ENCODE assay signal across 13 cellular contexts in the genomic region with DNA sequence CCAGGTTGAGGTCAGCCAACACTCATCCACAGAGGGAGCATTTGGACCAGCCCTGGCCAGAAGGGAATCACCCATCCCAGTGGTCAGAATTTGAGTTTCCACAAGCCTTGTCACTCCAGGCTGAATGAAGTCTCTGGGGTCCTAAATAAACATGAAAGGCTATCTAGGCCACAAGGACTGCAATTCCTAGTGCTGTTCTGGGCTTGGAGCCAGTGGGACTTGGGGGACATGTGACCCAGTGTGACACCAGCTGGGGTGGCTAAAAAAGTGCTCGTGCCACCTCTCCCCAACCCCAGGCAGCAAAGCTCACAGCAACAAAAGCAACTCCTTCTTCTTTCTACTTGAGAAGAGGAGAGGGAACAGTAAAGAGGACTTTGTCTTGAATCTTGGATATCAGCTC.
DNase-seq lines count a peak whose midpoint lies in the region; ATAC-seq and TF ChIP-seq lines count a peak whose summit lies in the region.
"Had no signal": no experiment of that assay in that cellular context is flagged by ENCODE, and none has a peak within 500 bp of the region (broad histone marks: within the 10 kb centered on the region; RNA-seq: fewer than 3 reads in every experiment).

No MANE protein-coding gene starts in this region.

- H3K4me3 Mint-ChIP-seq in T-cell (no peak overlapping the region), CD14-positive monocyte (no peak overlapping the region)
- H3K4me3 Mint-ChIP-seq: CD8-positive, alpha-beta memory T cell had no signal

- H3K36me3 ChIP-seq in right atrium auricular region, result no peaks in the 10 kb centered on the region
- no peaks in the 10 kb centered on the region for H3K36me3 ChIP-seq in psoas muscle (ENCODE audit: insufficient read depth in 1 of 2, low read depth in 1 of 2)

- CTCF ChIA-PET in T-cell (lab: Charles Lee), result interaction anchor here in 1 of 2 donors (0.6 kb wide), 1 partner anchor 296 kb away, joined by 3 read pairs; no protein-coding TSS in a partner anchor

- H3K4me1 Mint-ChIP-seq in T-cell, result peaks cover 14 to 22% (median 20%) of the 10 kb centered on the region in 3 donors
- H3K4me1 Mint-ChIP-seq in CD14-positive monocyte, result no peaks in the 10 kb centered on the region
- H3K4me1 Mint-ChIP-seq: CD8-positive, alpha-beta memory T cell had no signal

- DNase-seq in Right ventricle myocardium inferior (ENCODE audit: missing footprints) (no peak), right atrium auricular region (ENCODE audit: low spot score) (no peak), left ventricle myocardium superior (peak; percentile 40), psoas muscle (no peak), T-cell (no peak), CD14-positive monocyte (ENCODE audit: low spot score) (no peak), mucosa of gallbladder (ENCODE audit: low spot score) (no peak)
- DNase-seq: Caco-2; CD8-positive, alpha-beta memory T cell; HCEC 1CT; IMR-90 had no signal

- 17 to 41% (median 36%) methylated on average over 1 of the region's 1 CpG for WGBS in psoas muscle, 3 donors

- H3K27ac Mint-ChIP-seq in T-cell (no peak overlapping the region), CD14-positive monocyte (no peak overlapping the region)
- H3K27ac Mint-ChIP-seq: CD8-positive, alpha-beta memory T cell had no signal

- H3K27me3 Mint-ChIP-seq in T-cell, result peaks cover 0 to 9% of the 10 kb centered on the region in 2 donors
- peaks cover 0 to 2% (median 1%) of the 10 kb centered on the region in 3 donors for H3K27me3 Mint-ChIP-seq in CD14-positive monocyte (ENCODE audit: low read depth in 3 of 3)

- no peaks in the 10 kb centered on the region for H3K27me3 ChIP-seq in right atrium auricular region
- no peaks in the 10 kb centered on the region for H3K27me3 ChIP-seq in psoas muscle (ENCODE audit: insufficient read depth in 3 of 3, low read length in 2 of 3)

- H3K27ac ChIP-seq in right atrium auricular region (no peak overlapping the region), psoas muscle (no peak overlapping the region)
- H3K27ac ChIP-seq: 22Rv1 had no signal

- H3K4me1 ChIP-seq in right atrium auricular region (no peaks in the 10 kb centered on the region), psoas muscle (peaks cover 5% of the 10 kb centered on the region)
- H3K4me1 ChIP-seq: Caco-2 had no signal

- H3K9me3 ChIP-seq in right atrium auricular region (no peaks in the 10 kb centered on the region), psoas muscle (no peaks in the 10 kb centered on the region)
- H3K9me3 ChIP-seq: Caco-2 had no signal

- TF ChIP-seq CTCF in right atrium auricular region (IDR thresholded peaks at IDR 0.05) (no peak), psoas muscle (IDR thresholded peaks at IDR 0.05) (no peak), CD14-positive monocyte (IDR thresholded peaks at IDR 0.05) (no peak)

- H3K9me3 Mint-ChIP-seq in T-cell (no peaks in the 10 kb centered on the region), CD14-positive monocyte (peaks cover 0 to 2% (median 0%) of the 10 kb centered on the region in 7 donors)
- H3K9me3 Mint-ChIP-seq: CD8-positive, alpha-beta memory T cell had no signal

- intact Hi-C loops in Right ventricle myocardium inferior (cut with DNase I) (no loop called here), left ventricle myocardium superior (cut with micrococcal nuclease) (no loop called here), psoas muscle (cut with DNase I) (no loop called here), CD14-positive monocyte (cut with micrococcal nuclease) (no loop called here)

- POLR2A ChIA-PET in T-cell (lab: Charles Lee), result no interaction called here

- no peak overlapping the region for H3K4me3 ChIP-seq in right atrium auricular region
- H3K4me3 ChIP-seq in psoas muscle, result no peak overlapping the region

- peak; percentile 59 for ATAC-seq in Right ventricle myocardium inferior
- peak; percentile 88 for ATAC-seq in left ventricle myocardium superior
- peak; percentile 27 to 85 (median 76) for ATAC-seq in psoas muscle
- ATAC-seq in T-cell (replicated peaks in 1 of 4), result no peak
- no peak for ATAC-seq in HG03469 (IDR thresholded peaks at IDR 0.05; ENCODE audit: unreplicated experiment)

- H3K36me3 Mint-ChIP-seq in T-cell (no peaks in the 10 kb centered on the region), CD14-positive monocyte (no peaks in the 10 kb centered on the region)
- H3K36me3 Mint-ChIP-seq: CD8-positive, alpha-beta memory T cell had no signal

Comparison
In these comparisons a context has a peak if more than half of its experiments do, and no peak if none do; other contexts are left out.
1. ATAC-seq: peak in Right ventricle myocardium inferior (single experiment), left ventricle myocardium superior (single experiment) and psoas muscle (4 of 4); none in T-cell (0 of 4) and HG03469 (single experiment).